Comparison of ENCODE assay signal across 21 cellular contexts in genomic region chrX:133497356-133497755, GRCh38.
DNase-seq lines count a peak whose midpoint lies in the region; TF ChIP-seq lines count a peak whose summit lies in the region.
"Had no signal": no experiment of that assay in that cellular context is flagged by ENCODE, and none has a peak within 500 bp of the region (broad histone marks: within the 10 kb centered on the region; RNA-seq: fewer than 3 reads in every experiment).

No MANE protein-coding gene starts in this region.

- no peaks in the 10 kb centered on the region for H3K9me3 ChIP-seq in HAP-1
- H3K9me3 ChIP-seq in uterus = no peaks in the 10 kb centered on the region
- no peaks in the 10 kb centered on the region for H3K9me3 ChIP-seq in neuronal stem cell (replicated peaks in 1 of 2; ENCODE audit: control insufficient read depth in 2 of 2, insufficient read depth in 1 of 2, low read depth in 1 of 2, low read length in 2 of 2)
- H3K9me3 ChIP-seq: SK-N-SH had no signal

- no peaks in the 10 kb centered on the region for H3K27me3 Mint-ChIP-seq in chondrocyte (ENCODE audit: low read depth)
- peaks cover 5% of the 10 kb centered on the region for H3K27me3 Mint-ChIP-seq in nephron (ENCODE audit: low read depth)

- no peak overlapping the region for H2AK5ac ChIP-seq in neuronal stem cell (ENCODE audit: low read depth, low read length)

- H3K4me3 ChIP-seq in HAP-1 (no peak overlapping the region), uterus (no peak overlapping the region), neuronal stem cell (ENCODE audit: low read length in 2 of 2) (no peak overlapping the region)

- in situ Hi-C loops in HAP-1 (cut with MboI; ENCODE audit: low sequenced_read_pairs) = no loop called here

- no peak overlapping the region for H4K91ac ChIP-seq in neuronal stem cell (ENCODE audit: low read depth, low read length, poor library complexity)

- H3K14ac ChIP-seq in neuronal stem cell (ENCODE audit: low read length) = no peak overlapping the region

- H3K27me3 ChIP-seq in HAP-1 (ENCODE audit: low read depth) (no peaks in the 10 kb centered on the region), uterus (no peaks in the 10 kb centered on the region), neuronal stem cell (ENCODE audit: control insufficient read depth in 3 of 3, insufficient read depth in 3 of 3, low read depth in 1 of 3, low read length in 3 of 3) (peaks cover 0 to 5% (median 0%) of the 10 kb centered on the region in 3 experiments)

- no peak overlapping the region for H3K18ac ChIP-seq in neuronal stem cell (ENCODE audit: low read length)

- TF ChIP-seq POLR2A in uterus (IDR thresholded peaks at IDR 0.05) = no peak

- DNase-seq in HAP-1 (ENCODE audit: low spot score in 2 of 2) (peak; percentile 63 to 75), chondrocyte (ENCODE audit: low spot score) (no peak), uterus (no peak), neuronal stem cell (ENCODE audit: low spot score) (no peak), dermis blood vessel endothelial cell (no peak), Ammon's horn (ENCODE audit: low spot score) (no peak)
- DNase-seq: AML-193, DND-41, Kasumi-1, MM.1S, NCI-H1092, NCI-H1436 treated with DMSO at 0.1 percent for 48 hours, NCI-H2029, NCI-H2171, NCI-H510A, NCI-H748 treated with DMSO at 0.1 percent for 48 hours, SHP77, SK-N-SH had no signal

- no peaks in the 10 kb centered on the region for H3K36me3 Mint-ChIP-seq in chondrocyte (ENCODE audit: low read depth)
- no peaks in the 10 kb centered on the region for H3K36me3 Mint-ChIP-seq in nephron (ENCODE audit: low read depth)
- H3K36me3 Mint-ChIP-seq: CD14-positive monocyte, IgD-negative memory B cell had no signal

- no CpG with 5 or more reads among the region's 10 CpGs for WGBS in neuronal stem cell (ENCODE audit: extremely low coverage in 2 of 2, insufficient read length in 2 of 2, insufficient replicate concordance in 1 of 2), 2 donors

- H3K23ac ChIP-seq in neuronal stem cell (ENCODE audit: low read depth, low read length, poor library complexity) = no peak overlapping the region

- TF ChIP-seq CTCF in chondrocyte (IDR thresholded peaks at IDR 0.05) (no peak), nephron (IDR thresholded peaks at IDR 0.05; ENCODE audit: unreplicated experiment in 3 of 3) (no peak), uterus (IDR thresholded peaks at IDR 0.05) (no peak)

- H3K27ac Mint-ChIP-seq in chondrocyte (ENCODE audit: unreplicated experiment) = peak overlapping the region; percentile 74
- peak overlapping the region; percentile 57 to 88 (median 82) for H3K27ac Mint-ChIP-seq in nephron
- H3K27ac Mint-ChIP-seq: CD14-positive monocyte, IgD-negative memory B cell had no signal

- H2BK12ac ChIP-seq in neuronal stem cell (ENCODE audit: low read length) = no peak overlapping the region

- no peak overlapping the region for H2BK15ac ChIP-seq in neuronal stem cell (ENCODE audit: low read length)

- H2BK5ac ChIP-seq in neuronal stem cell (ENCODE audit: low read length) = no peak overlapping the region

- H3K4me2 ChIP-seq in neuronal stem cell (ENCODE audit: insufficient read depth, low read length, poor library complexity, severe bottlenecking) = no peak overlapping the region
- H3K4me2 ChIP-seq: SK-N-SH had no signal

- H3K4me1 ChIP-seq in HAP-1 (peaks cover 29% of the 10 kb centered on the region), uterus (no peaks in the 10 kb centered on the region), neuronal stem cell (ENCODE audit: control insufficient read depth in 2 of 2, insufficient read depth in 1 of 2, low read depth in 1 of 2, low read length in 2 of 2) (no peaks in the 10 kb centered on the region)

- H3K9ac ChIP-seq in neuronal stem cell (ENCODE audit: low read depth, low read length, poor library complexity) = no peak overlapping the region
- H3K9ac ChIP-seq: SK-N-SH had no signal

- H3K36me3 ChIP-seq in HAP-1 (replicated peaks) (no peaks in the 10 kb centered on the region), uterus (no peaks in the 10 kb centered on the region), neuronal stem cell (replicated peaks in 1 of 2; ENCODE audit: control insufficient read depth in 2 of 2, insufficient read depth in 2 of 2, low read length in 2 of 2) (no peaks in the 10 kb centered on the region)

- H3K27ac ChIP-seq in uterus (peak overlapping the region; percentile 79 to 82), neuronal stem cell (replicated peaks; ENCODE audit: low read length) (no peak overlapping the region)

- no peak overlapping the region for H3K4ac ChIP-seq in neuronal stem cell (ENCODE audit: low read length)

- H4K8ac ChIP-seq in neuronal stem cell (ENCODE audit: low read depth, low read length) = no peak overlapping the region

- H2BK120ac ChIP-seq in neuronal stem cell (ENCODE audit: low read depth, low read length) = no peak overlapping the region

- H3K4me1 Mint-ChIP-seq in chondrocyte (ENCODE audit: low read depth) = peaks cover 30% of the 10 kb centered on the region
- H3K4me1 Mint-ChIP-seq in nephron = peaks cover 34% of the 10 kb centered on the region
- H3K4me1 Mint-ChIP-seq: CD14-positive monocyte, IgD-negative memory B cell had no signal

- no peak overlapping the region for H3K4me3 Mint-ChIP-seq in chondrocyte (ENCODE audit: unreplicated experiment)
- H3K4me3 Mint-ChIP-seq in nephron = peak overlapping the region in 2 of 3 experiments; percentile 16 to 26
- H3K4me3 Mint-ChIP-seq: IgD-negative memory B cell had no signal

- intact Hi-C loops in uterus (cut with DNase I; ENCODE audit: low total_unique reads) = no loop called here

- H2AFZ ChIP-seq in neuronal stem cell (ENCODE audit: low read length) = no peak overlapping the region

- H3K9me3 Mint-ChIP-seq in chondrocyte (ENCODE audit: low read depth) (no peaks in the 10 kb centered on the region), nephron (no peaks in the 10 kb centered on the region)
- H3K9me3 Mint-ChIP-seq: IgD-negative memory B cell had no signal

- no peaks in the 10 kb centered on the region for H3K79me1 ChIP-seq in neuronal stem cell (ENCODE audit: low read depth, low read length)

Comparison
In these comparisons a context has a peak if more than half of its experiments do, and no peak if none do; other contexts are left out.
1. DNase-seq: peak in HAP-1 (2 of 2); none in chondrocyte (single experiment), uterus (0 of 2), neuronal stem cell (single experiment), dermis blood vessel endothelial cell (single experiment) and Ammon's horn (single experiment).